Comparison of ENCODE assay signal across 23 cellular contexts in the genomic region with DNA sequence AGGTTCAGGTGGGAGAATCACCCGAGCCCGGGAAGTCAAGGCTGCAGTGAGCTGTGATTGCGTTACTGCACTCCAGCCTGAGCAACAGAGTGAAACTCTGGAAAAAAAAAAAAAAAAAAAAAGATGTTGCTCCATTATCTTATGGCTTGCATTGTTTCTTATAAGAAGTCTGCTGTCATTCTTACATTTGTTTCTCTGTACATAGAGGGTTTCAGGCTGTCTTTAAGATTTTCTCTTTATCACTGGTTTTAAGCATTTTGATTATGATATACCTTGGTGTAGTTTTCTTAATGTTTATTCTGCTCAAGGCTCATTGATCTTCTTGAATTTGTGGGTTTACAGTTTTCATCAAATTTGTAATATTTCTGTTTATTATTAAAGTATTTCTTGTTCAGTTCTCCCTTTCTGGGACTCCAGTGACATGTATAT.
"Had no signal": no experiment of that assay in that cellular context is flagged by ENCODE, and none has a peak within 500 bp of the region (broad histone marks: within the 10 kb centered on the region; RNA-seq: fewer than 3 reads in every experiment).

No MANE protein-coding gene starts in this region.

- H3K27ac ChIP-seq: adrenal gland, SK-N-MC had no signal

- H3K36me3 ChIP-seq: adrenal gland, MG63 had no signal

- H3K4me1 Mint-ChIP-seq: activated CD4-positive, alpha-beta T cell treated with anti-CD3 and anti-CD28 coated beads for 36 hours; activated naive CD4-positive, alpha-beta T cell treated with anti-CD3 and anti-CD28 coated beads, Interleukin-2, amount 10 ng/mL, durations not matched to agents 7 days and 5 days had no signal

- H3K36me3 Mint-ChIP-seq: activated naive CD4-positive, alpha-beta T cell treated with anti-CD3 and anti-CD28 coated beads, Interleukin-2, amount 10 ng/mL, durations not matched to agents 7 days and 5 days had no signal

- DNase-seq: activated CD4-positive, alpha-beta T cell treated with anti-CD3 and anti-CD28 coated beads for 36 hours; activated CD8-positive, alpha-beta memory T cell treated with anti-CD3 and anti-CD28 coated beads, Interleukin-2, amount 50 U/mL, for 4 hours; activated CD8-positive, alpha-beta T cell treated with anti-CD3 and anti-CD28 coated beads for 36 hours; activated gamma-delta T cell treated with Interleukin-2 at 50 U/mL for 16 hours; activated naive CD4-positive, alpha-beta T cell treated with anti-CD3 and anti-CD28 coated beads, Interleukin-2, amount 10 ng/mL, durations not matched to agents 7 days and 5 days; activated naive CD8-positive, alpha-beta T cell treated with anti-CD3 and anti-CD28 coated beads for 36 hours; activated T-cell treated with anti-CD3 and anti-CD28 coated beads, Interleukin-2, amount 50 U/mL, for 72 hours; adrenal gland; anterior cingulate cortex; cerebellar nuclear complex; MG63; NCI-H1105 treated with DMSO at 0.1 percent for 48 hours; NCI-H1436 treated with DMSO at 0.1 percent for 48 hours; NCI-H187 treated with DMSO at 0.1 percent for 48 hours; NCI-H2081 treated with DMSO at 0.1 percent for 48 hours; NCI-H524; RPMI8226; T-cell; T-helper 2 cell; T1000 had no signal

- H3K4me1 ChIP-seq: adrenal gland had no signal

- H3K27me3 ChIP-seq: adrenal gland, MG63 had no signal

- H3K4me3 Mint-ChIP-seq: activated CD4-positive, alpha-beta T cell treated with anti-CD3 and anti-CD28 coated beads for 36 hours; activated CD8-positive, alpha-beta T cell treated with anti-CD3 and anti-CD28 coated beads for 36 hours; activated naive CD4-positive, alpha-beta T cell treated with anti-CD3 and anti-CD28 coated beads, Interleukin-2, amount 10 ng/mL, durations not matched to agents 7 days and 5 days; activated naive CD8-positive, alpha-beta T cell treated with anti-CD3 and anti-CD28 coated beads for 36 hours; activated T-cell treated with anti-CD3 and anti-CD28 coated beads, Interleukin-2, amount 50 U/mL, for 72 hours; T-cell had no signal

- ATAC-seq: activated CD4-positive, alpha-beta T cell treated with anti-CD3 and anti-CD28 coated beads for 36 hours; activated CD8-positive, alpha-beta T cell treated with anti-CD3 and anti-CD28 coated beads for 36 hours; activated T-cell treated with anti-CD3 and anti-CD28 coated beads, Interleukin-2, amount 50 U/mL, for 72 hours; Right ventricle myocardium inferior; T-cell had no signal

- H3K27ac Mint-ChIP-seq: activated CD4-positive, alpha-beta T cell treated with anti-CD3 and anti-CD28 coated beads for 36 hours; activated CD8-positive, alpha-beta T cell treated with anti-CD3 and anti-CD28 coated beads for 36 hours; activated naive CD4-positive, alpha-beta T cell treated with anti-CD3 and anti-CD28 coated beads, Interleukin-2, amount 10 ng/mL, durations not matched to agents 7 days and 5 days; activated naive CD8-positive, alpha-beta T cell treated with anti-CD3 and anti-CD28 coated beads for 36 hours; activated T-cell treated with anti-CD3 and anti-CD28 coated beads, Interleukin-2, amount 50 U/mL, for 72 hours; activated T-helper 2 cell treated with anti-CD3 and anti-CD28 coated beads, Interferon-gamma antibody, Interleukin-2, Interleukin-4, amounts not matched to agents 10 μg/mL and 5 μg/mL and 100 μg/mL, durations not matched to agents 14 hours and 24 hours and 36 hours; T-cell had no signal

- H3K4me3 ChIP-seq: adrenal gland, MG63, SK-N-MC had no signal

- H3K27me3 Mint-ChIP-seq: activated CD4-positive, alpha-beta T cell treated with anti-CD3 and anti-CD28 coated beads for 36 hours; activated CD8-positive, alpha-beta T cell treated with anti-CD3 and anti-CD28 coated beads for 36 hours; activated naive CD8-positive, alpha-beta T cell treated with anti-CD3 and anti-CD28 coated beads for 36 hours; T-cell had no signal
